In genomic region chr2:69652206-69652605, GRCh38 we compare ENCODE assay signal across 10 cellular contexts. TPM values are rescaled to one million over a fixed set of nuclear protein-coding genes. Genes with fewer than 3 reads are reported as not detected.
A peak's percentile ranks its signal among the peaks of the same experiment; 100 is the strongest.
DNase-seq lines count a peak whose midpoint lies in the region; ATAC-seq and TF ChIP-seq lines count a peak whose summit lies in the region.
"Had no signal": no experiment of that assay in that cellular context is flagged by ENCODE, and none has a peak within 500 bp of the region (broad histone marks: within the 10 kb centered on the region; RNA-seq: fewer than 3 reads in every experiment).

No MANE protein-coding gene starts in this region.

- ATAC-seq in CD4-positive, CD25-positive, alpha-beta regulatory T cell (ENCODE audit: low read depth in 2 of 2) = no peak
- ATAC-seq in GM19324 (IDR thresholded peaks at IDR 0.05; ENCODE audit: low FRiP score, unreplicated experiment) = no peak

- no peaks in the 10 kb centered on the region for H3K27me3 Mint-ChIP-seq in CD4-positive, CD25-positive, alpha-beta regulatory T cell
- H3K27me3 Mint-ChIP-seq in activated T-helper 2 cell treated with anti-CD3 and anti-CD28 coated beads, Interferon-gamma antibody, Interleukin-2, Interleukin-4, amounts not matched to agents 10 μg/mL and 5 μg/mL and 100 μg/mL, durations not matched to agents 14 hours and 24 hours and 36 hours (ENCODE audit: low read depth) = no peaks in the 10 kb centered on the region

- no peaks in the 10 kb centered on the region for H3K9me3 Mint-ChIP-seq in CD4-positive, CD25-positive, alpha-beta regulatory T cell
- peaks cover 4% of the 10 kb centered on the region for H3K9me3 Mint-ChIP-seq in activated T-helper 2 cell treated with anti-CD3 and anti-CD28 coated beads, Interferon-gamma antibody, Interleukin-2, Interleukin-4, amounts not matched to agents 10 μg/mL and 5 μg/mL and 100 μg/mL, durations not matched to agents 14 hours and 24 hours and 36 hours

- H3K4me3 Mint-ChIP-seq in CD4-positive, CD25-positive, alpha-beta regulatory T cell = peak overlapping the region in 2 of 4 donors; percentile 48 to 86
- no peak overlapping the region for H3K4me3 Mint-ChIP-seq in activated T-helper 2 cell treated with anti-CD3 and anti-CD28 coated beads, Interferon-gamma antibody, Interleukin-2, Interleukin-4, amounts not matched to agents 10 μg/mL and 5 μg/mL and 100 μg/mL, durations not matched to agents 14 hours and 24 hours and 36 hours (ENCODE audit: low read depth)

- no peaks in the 10 kb centered on the region for H3K9me3 ChIP-seq in CD4-positive, CD25-positive, alpha-beta regulatory T cell (ENCODE audit: control insufficient read depth in 2 of 2, low read length in 2 of 2)

- H3K27me3 ChIP-seq in CD4-positive, CD25-positive, alpha-beta regulatory T cell (ENCODE audit: control insufficient read depth, insufficient read depth, low read length) = no peaks in the 10 kb centered on the region
- no peaks in the 10 kb centered on the region for H3K27me3 ChIP-seq in kidney epithelial cell (ENCODE audit: control insufficient read depth, insufficient read depth, low read length)

- no peaks in the 10 kb centered on the region for H3K36me3 ChIP-seq in CD4-positive, CD25-positive, alpha-beta regulatory T cell (ENCODE audit: control insufficient read depth, insufficient read depth, low read length)
- H3K36me3 ChIP-seq in kidney epithelial cell (ENCODE audit: control insufficient read depth, insufficient read depth, low read length) = no peaks in the 10 kb centered on the region

- H3K27ac ChIP-seq in CD4-positive, CD25-positive, alpha-beta regulatory T cell (ENCODE audit: insufficient read depth, low read length, poor library complexity, severe bottlenecking) = no peak overlapping the region

- peak overlapping the region in 2 of 3 donors; percentile 60 to 72 for H3K27ac Mint-ChIP-seq in CD4-positive, CD25-positive, alpha-beta regulatory T cell
- peak overlapping the region; percentile 74 for H3K27ac Mint-ChIP-seq in activated T-helper 2 cell treated with anti-CD3 and anti-CD28 coated beads, Interferon-gamma antibody, Interleukin-2, Interleukin-4, amounts not matched to agents 10 μg/mL and 5 μg/mL and 100 μg/mL, durations not matched to agents 14 hours and 24 hours and 36 hours

- no peaks in the 10 kb centered on the region for H3K36me3 Mint-ChIP-seq in CD4-positive, CD25-positive, alpha-beta regulatory T cell
- peaks cover 5% of the 10 kb centered on the region for H3K36me3 Mint-ChIP-seq in activated T-helper 2 cell treated with anti-CD3 and anti-CD28 coated beads, Interferon-gamma antibody, Interleukin-2, Interleukin-4, amounts not matched to agents 10 μg/mL and 5 μg/mL and 100 μg/mL, durations not matched to agents 14 hours and 24 hours and 36 hours (ENCODE audit: low read depth)

- peaks cover 16 to 65% (median 33%) of the 10 kb centered on the region in 4 donors for H3K4me1 Mint-ChIP-seq in CD4-positive, CD25-positive, alpha-beta regulatory T cell
- H3K4me1 Mint-ChIP-seq in activated T-helper 2 cell treated with anti-CD3 and anti-CD28 coated beads, Interferon-gamma antibody, Interleukin-2, Interleukin-4, amounts not matched to agents 10 μg/mL and 5 μg/mL and 100 μg/mL, durations not matched to agents 14 hours and 24 hours and 36 hours (ENCODE audit: low read depth) = peaks cover 50% of the 10 kb centered on the region

- H3K4me3 ChIP-seq in CD4-positive, CD25-positive, alpha-beta regulatory T cell (ENCODE audit: low read depth, low read length) = no peak overlapping the region
- no peak overlapping the region for H3K4me3 ChIP-seq in kidney epithelial cell (ENCODE audit: low read depth, low read length)

- DNase-seq in CD4-positive, CD25-positive, alpha-beta regulatory T cell = no peak
- peak; percentile 22 for DNase-seq in HT-29 (ENCODE audit: low spot score)
- no peak for DNase-seq in activated T-helper 2 cell treated with anti-CD3 and anti-CD28 coated beads, Interferon-gamma antibody, Interleukin-2, Interleukin-4, amounts not matched to agents 10 μg/mL and 5 μg/mL and 100 μg/mL, durations not matched to agents 14 hours and 24 hours and 36 hours (ENCODE audit: low spot score)
- peak; percentile 65 for DNase-seq in kidney epithelial cell (ENCODE audit: low read depth)
- no peak for DNase-seq in NK-92 treated with Interleukin-12 subunit alpha and Interleukin-12 subunit beta, amount 100 ng/mL, for 24 hours (lab: John Stamatoyannopoulos, UW)
- DNase-seq in putamen (ENCODE audit: low spot score) = no peak
- no peak for DNase-seq in midbrain (lab: John Stamatoyannopoulos, UW)
- DNase-seq: NCI-H187; stimulated activated naive CD4-positive, alpha-beta T cell had no signal

- intact Hi-C loops in activated T-helper 2 cell treated with anti-CD3 and anti-CD28 coated beads, Interferon-gamma antibody, Interleukin-2, Interleukin-4, amounts not matched to agents 10 μg/mL and 5 μg/mL and 100 μg/mL, durations not matched to agents 14 hours and 24 hours and 36 hours (cut with micrococcal nuclease) = no loop called here

- peaks cover 44% of the 10 kb centered on the region for H3K4me1 ChIP-seq in CD4-positive, CD25-positive, alpha-beta regulatory T cell (ENCODE audit: control insufficient read depth, insufficient read depth, low read length, poor library complexity, severe bottlenecking)

- no peak for TF ChIP-seq CTCF in kidney epithelial cell (IDR thresholded peaks at IDR 0.05; ENCODE audit: insufficient read depth, low read length, poor library complexity, severe bottlenecking)

RNA-seq across cellular contexts. Expression of gene AAK1, which starts 8.7 kb away (rescaled TPM):
- 258 TPM for total RNA-seq in CD4-positive, CD25-positive, alpha-beta regulatory T cell
- 10 to 100 TPM; 70.7 to 99.5 (median 72.4) TPM for polyA plus RNA-seq in CD4-positive, CD25-positive, alpha-beta regulatory T cell
- 14.7 and 16.2 TPM in 2 replicates for total RNA-seq in HT-29 (2014; rRNA removed; shearing (Covaris generic))
- total RNA-seq in activated T-helper 2 cell treated with anti-CD3 and anti-CD28 coated beads, Interferon-gamma antibody, Interleukin-2, Interleukin-4, amounts not matched to agents 10 μg/mL and 5 μg/mL and 100 μg/mL, durations not matched to agents 14 hours and 24 hours and 36 hours = 108 TPM in 2 replicates
- 32.5 and 54.3 TPM in 2 replicates for total RNA-seq in kidney epithelial cell

Comparison
In these comparisons a context has a peak if more than half of its experiments do, and no peak if none do; other contexts are left out.
1. DNase-seq: peak in HT-29 (single experiment) and kidney epithelial cell (single experiment); none in CD4-positive, CD25-positive, alpha-beta regulatory T cell (0 of 3), activated T-helper 2 cell treated with anti-CD3 and anti-CD28 coated beads, Interferon-gamma antibody, Interleukin-2, Interleukin-4, amounts not matched to agents 10 μg/mL and 5 μg/mL and 100 μg/mL, durations not matched to agents 14 hours and 24 hours and 36 hours (single experiment), NK-92 treated with Interleukin-12 subunit alpha and Interleukin-12 subunit beta, amount 100 ng/mL, for 24 hours (single experiment), putamen (single experiment) and midbrain (single experiment).